In the genomic region with DNA sequence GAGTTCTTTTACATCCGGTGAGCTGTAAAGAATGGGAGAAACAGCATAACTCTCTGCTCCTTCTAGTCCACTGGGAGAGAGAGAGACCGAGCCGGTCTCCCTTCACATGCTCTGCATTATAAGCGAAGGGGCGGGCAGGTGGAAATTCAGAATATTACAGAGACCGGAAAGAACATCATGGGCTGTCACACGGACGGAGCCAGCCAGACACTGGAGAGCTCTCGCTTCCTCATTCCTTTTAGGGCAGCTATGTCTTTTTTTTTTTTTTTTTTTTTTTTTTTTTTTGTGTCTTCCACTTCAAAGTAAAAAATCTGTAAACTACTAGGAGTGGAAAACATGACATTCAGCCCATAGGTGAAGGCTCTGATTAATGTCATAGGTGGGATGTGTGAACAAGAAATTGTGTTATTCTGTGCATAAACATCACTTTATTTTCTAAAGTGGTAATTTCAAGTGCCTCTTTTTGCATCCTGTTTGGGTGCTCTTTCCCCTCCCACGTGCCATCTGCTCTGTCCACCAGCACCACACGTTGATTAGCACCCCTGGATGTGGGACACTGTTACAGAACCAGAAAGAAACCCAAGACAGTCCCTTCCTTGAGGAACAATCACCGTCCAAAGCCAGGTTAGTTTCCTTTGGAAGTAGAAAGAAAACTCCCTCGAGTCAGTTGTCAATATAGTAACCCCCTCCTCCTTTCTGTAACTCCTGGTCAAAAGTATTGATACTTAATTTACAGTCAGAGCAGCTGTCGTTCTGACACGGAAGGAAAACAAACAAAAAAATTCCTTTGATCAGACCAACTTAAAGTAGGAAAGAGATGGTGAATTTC, we compare ENCODE assay signal across 7 cellular contexts. TPM values are rescaled to one million over a fixed set of nuclear protein-coding genes. Genes with fewer than 3 reads are reported as not detected.
A peak's percentile ranks its signal among the peaks of the same experiment; 100 is the strongest.
DNase-seq lines count a peak whose midpoint lies in the region; ATAC-seq and TF ChIP-seq lines count a peak whose summit lies in the region.

A gene with protein sequence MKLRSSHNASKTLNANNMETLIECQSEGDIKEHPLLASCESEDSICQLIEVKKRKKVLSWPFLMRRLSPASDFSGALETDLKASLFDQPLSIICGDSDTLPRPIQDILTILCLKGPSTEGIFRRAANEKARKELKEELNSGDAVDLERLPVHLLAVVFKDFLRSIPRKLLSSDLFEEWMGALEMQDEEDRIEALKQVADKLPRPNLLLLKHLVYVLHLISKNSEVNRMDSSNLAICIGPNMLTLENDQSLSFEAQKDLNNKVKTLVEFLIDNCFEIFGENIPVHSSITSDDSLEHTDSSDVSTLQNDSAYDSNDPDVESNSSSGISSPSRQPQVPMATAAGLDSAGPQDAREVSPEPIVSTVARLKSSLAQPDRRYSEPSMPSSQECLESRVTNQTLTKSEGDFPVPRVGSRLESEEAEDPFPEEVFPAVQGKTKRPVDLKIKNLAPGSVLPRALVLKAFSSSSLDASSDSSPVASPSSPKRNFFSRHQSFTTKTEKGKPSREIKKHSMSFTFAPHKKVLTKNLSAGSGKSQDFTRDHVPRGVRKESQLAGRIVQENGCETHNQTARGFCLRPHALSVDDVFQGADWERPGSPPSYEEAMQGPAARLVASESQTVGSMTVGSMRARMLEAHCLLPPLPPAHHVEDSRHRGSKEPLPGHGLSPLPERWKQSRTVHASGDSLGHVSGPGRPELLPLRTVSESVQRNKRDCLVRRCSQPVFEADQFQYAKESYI (minus strand): TSS at position 93 of the 829 bp plus-strand sequence. CDS start 845 bp downstream, outside the sequence.

- TF ChIP-seq POLR2A in GM18951 (IDR thresholded peaks at IDR 0.05; ENCODE audit: extremely low read depth, insufficient read depth, insufficient read length), result peak; percentile 55
- no peak for TF ChIP-seq POLR2A in lower leg skin (IDR thresholded peaks at IDR 0.05)

- 32 to 34% methylated on average over 15 of the region's 15 CpGs for WGBS in lower leg skin, 2 donors

- no peaks in the 10 kb centered on the region for H3K27me3 Mint-ChIP-seq in activated naive CD4-positive, alpha-beta T cell treated with anti-CD3 and anti-CD28 coated beads, Interleukin-2, amount 10 ng/mL, durations not matched to agents 7 days and 5 days

- TF ChIP-seq CTCF in lower leg skin (IDR thresholded peaks at IDR 0.05), result no peak

- peaks cover 57% of the 10 kb centered on the region for H3K4me1 Mint-ChIP-seq in activated naive CD4-positive, alpha-beta T cell treated with anti-CD3 and anti-CD28 coated beads, Interleukin-2, amount 10 ng/mL, durations not matched to agents 7 days and 5 days

- ATAC-seq in HG03060 (IDR thresholded peaks at IDR 0.05; ENCODE audit: low read depth, unreplicated experiment), result peak; percentile 60

- H3K4me3 Mint-ChIP-seq in activated naive CD4-positive, alpha-beta T cell treated with anti-CD3 and anti-CD28 coated beads, Interleukin-2, amount 10 ng/mL, durations not matched to agents 7 days and 5 days, result peak within 1 kb of the TSS; percentile 96

- CTCF ChIA-PET in activated naive CD4-positive, alpha-beta T cell treated with anti-CD3 and anti-CD28 coated beads, Interleukin-2, amount 10 ng/mL, durations not matched to agents 7 days and 5 days (lab: Charles Lee), result interaction anchor here (0.6 to 11.4 kb wide), 8 partner anchors 10 to 60 kb away, joined by 3 to 234 read pairs (median 4); no protein-coding TSS in a partner anchor

- in situ Hi-C loops in GM18951 (cut with MboI; ENCODE audit: low sequenced_read_pairs, unreplicated experiment), result no loop called here

- DNase-seq in SKM-1 (lab: John Stamatoyannopoulos, UW; ENCODE audit: unreplicated experiment) (peak; percentile 83), lower leg skin (ENCODE audit: low spot score in 2 of 2) (peak; percentile 75 to 92), SK-N-DZ (ENCODE audit: low spot score) (no peak)
- peak; percentile 93 for DNase-seq in activated naive CD4-positive, alpha-beta T cell treated with anti-CD3 and anti-CD28 coated beads, Interleukin-2, amount 10 ng/mL, durations not matched to agents 7 days and 5 days
- peak; percentile 64 to 77 for DNase-seq in stimulated activated CD8-positive, alpha-beta memory T cell treated with anti-CD3 and anti-CD28 coated beads, Interleukin-2, amount 100 ng/mL, for 1 hour (ENCODE audit: low read depth in 2 of 2)

- intact Hi-C loops in lower leg skin (cut with DNase I; ENCODE audit: low total_unique reads), result no loop called here

- no peaks in the 10 kb centered on the region for H3K9me3 Mint-ChIP-seq in activated naive CD4-positive, alpha-beta T cell treated with anti-CD3 and anti-CD28 coated beads, Interleukin-2, amount 10 ng/mL, durations not matched to agents 7 days and 5 days

- peaks cover 48% of the 10 kb centered on the region for H3K36me3 Mint-ChIP-seq in activated naive CD4-positive, alpha-beta T cell treated with anti-CD3 and anti-CD28 coated beads, Interleukin-2, amount 10 ng/mL, durations not matched to agents 7 days and 5 days

- H3K27ac Mint-ChIP-seq in activated naive CD4-positive, alpha-beta T cell treated with anti-CD3 and anti-CD28 coated beads, Interleukin-2, amount 10 ng/mL, durations not matched to agents 7 days and 5 days, result peak within 1 kb of the TSS; percentile 98

- H3K4me3 ChIP-seq in lower leg skin (ENCODE audit: low read depth, poor library complexity, severe bottlenecking), result no peak within 1 kb of the TSS

RNA-seq across cellular contexts. Expression of the gene that starts here (rescaled TPM):
- 1 to 10 TPM; 1.1 to 2.7 (median 1.9) TPM for total RNA-seq in lower leg skin
- polyA plus RNA-seq in SK-N-DZ (2014; cell fraction: cytosol; rRNA removed), result not detected in 2 replicates
- polyA plus RNA-seq in SK-N-DZ (2014; cell fraction: nucleus; rRNA removed), result not detected in 2 replicates
